ENCODE assay signal across 8 cellular contexts in the genomic region with DNA sequence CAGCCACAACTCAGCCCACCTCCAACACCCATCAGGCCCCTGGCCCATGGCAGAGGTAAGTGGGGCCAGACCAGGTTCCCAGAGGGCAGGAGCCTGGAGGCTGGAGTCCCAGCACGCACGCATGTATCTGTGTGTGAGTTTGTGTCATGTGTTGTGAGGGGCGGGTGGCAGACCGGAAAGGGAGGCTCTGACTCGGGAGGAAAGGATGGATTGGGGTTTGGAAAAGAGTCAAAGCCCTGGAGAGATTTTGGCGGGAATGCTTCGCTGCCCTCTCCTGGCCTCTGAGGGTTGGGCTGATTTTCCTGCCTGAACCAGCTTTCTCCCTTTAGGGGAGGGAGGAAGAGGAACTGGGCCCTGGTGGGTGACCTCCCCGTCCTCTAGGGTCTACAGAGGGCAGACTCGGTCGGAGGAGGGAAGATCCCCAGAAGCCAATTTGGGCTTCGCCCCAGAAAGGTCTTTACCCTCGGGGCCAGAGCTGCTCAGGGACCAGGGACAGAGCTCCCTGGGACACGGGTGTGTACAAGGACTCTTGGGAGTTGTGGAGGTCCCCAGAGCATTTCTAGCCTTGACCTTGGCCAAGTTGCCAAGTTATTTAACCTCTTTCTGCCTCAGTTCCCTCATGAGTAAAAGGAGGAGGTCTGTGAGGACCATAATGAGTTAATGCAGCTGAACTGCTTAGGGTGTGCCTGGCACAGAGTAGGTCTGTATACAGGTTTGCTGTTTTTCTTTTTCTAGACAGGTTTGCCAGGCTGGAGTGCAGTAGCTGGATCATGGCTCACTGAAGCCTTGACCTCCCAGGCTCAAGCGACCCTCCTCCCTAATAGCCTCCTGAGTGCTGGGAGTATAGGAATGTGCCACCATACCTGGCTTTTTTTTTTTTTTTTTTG. TPM values are rescaled to one million over a fixed set of nuclear protein-coding genes. Genes with fewer than 3 reads are reported as not detected.
DNase-seq lines count a peak whose midpoint lies in the region; ATAC-seq, FAIRE-seq and TF ChIP-seq lines count a peak whose summit lies in the region.

No MANE protein-coding gene starts in this region.

- WGBS in esophagus squamous epithelium, 2 donors, result 7 to 40% methylated on average over 9 to 12 of the region's 14 CpGs
- WGBS in psoas muscle, 3 donors, result 18 to 30% (median 20%) methylated on average over 14 of the region's 14 CpGs

- H3K27me3 Mint-ChIP-seq in CD4-positive, alpha-beta T cell, result peaks cover 8% of the 10 kb centered on the region

- H3K9me3 Mint-ChIP-seq in CD4-positive, alpha-beta T cell, result no peaks in the 10 kb centered on the region

- H3K4me3 ChIP-seq in PC-9 (no peak overlapping the region), esophagus squamous epithelium (no peak overlapping the region), psoas muscle (peak overlapping the region; percentile 1)

- H3K27me3 ChIP-seq in PC-9 (ENCODE audit: insufficient read depth, low read depth) (no peaks in the 10 kb centered on the region), esophagus squamous epithelium (no peaks in the 10 kb centered on the region), psoas muscle (ENCODE audit: insufficient read depth in 3 of 3, low read length in 2 of 3) (peaks cover 0 to 17% (median 0%) of the 10 kb centered on the region in 3 donors)
- H3K27me3 ChIP-seq in CD4-positive, alpha-beta T cell (ENCODE audit: control insufficient read depth, insufficient read depth, low read length), result no peaks in the 10 kb centered on the region

- H2AFZ ChIP-seq in PC-9, result peak overlapping the region; percentile 61; the same call in 1 of the 2 replicates

- TF ChIP-seq CTCF in PC-9 (conservative IDR thresholded peaks at IDR 0.05) (no peak; the same call in 1 of the 2 replicates), esophagus squamous epithelium (IDR thresholded peaks at IDR 0.05) (peak in 3 of 6 experiments; percentile 20 to 34 (median 34)), psoas muscle (IDR thresholded peaks at IDR 0.05) (peak; percentile 9)
- TF ChIP-seq CTCF in CD4-positive, alpha-beta T cell (IDR thresholded peaks at IDR 0.05), result no peak

- DNase-seq in ACHN, result peak; percentile 87
- DNase-seq in H54 (ENCODE audit: insufficient read length, low spot score), result no peak
- peak; percentile 63 to 70 for DNase-seq in PC-9
- DNase-seq in esophagus squamous epithelium (lab: John Stamatoyannopoulos, UW), result no peak
- peak; percentile 67 to 69 for DNase-seq in psoas muscle
- no peak for DNase-seq in CD4-positive, alpha-beta T cell
- DNase-seq in inferior parietal cortex (ENCODE audit: extremely low spot score), result no peak
- no peak for DNase-seq in GM19238 (ENCODE audit: insufficient read length, low spot score)

- no peak overlapping the region for H3K4me3 Mint-ChIP-seq in CD4-positive, alpha-beta T cell

- in situ Hi-C loops in ACHN (cut with HindIII; ENCODE audit: low pct_ligation_motif_present, low pct_unique_long_range_greater_than_20kb, low sequenced_read_pairs), result no loop called here

- peak overlapping the region; percentile 63 for H3K4me2 ChIP-seq in PC-9

- H3K4me1 ChIP-seq in PC-9 (replicated peaks; ENCODE audit: insufficient read depth), result peaks cover 77% of the 10 kb centered on the region
- H3K4me1 ChIP-seq in esophagus squamous epithelium, result peaks cover 37 to 60% (median 44%) of the 10 kb centered on the region in 3 donors
- peaks cover 39% of the 10 kb centered on the region for H3K4me1 ChIP-seq in psoas muscle

- H3K9me2 ChIP-seq in PC-9 (ENCODE audit: insufficient read depth), result no peaks in the 10 kb centered on the region

- no peaks in the 10 kb centered on the region for H4K20me1 ChIP-seq in PC-9 (ENCODE audit: insufficient read depth)

- H3K79me2 ChIP-seq in PC-9 (ENCODE audit: low read depth), result peaks cover 11% of the 10 kb centered on the region

- H3K36me3 ChIP-seq in PC-9 (ENCODE audit: low read depth), result no peaks in the 10 kb centered on the region
- peaks cover 0 to under 1% (median 0%) of the 10 kb centered on the region in 3 donors for H3K36me3 ChIP-seq in esophagus squamous epithelium
- H3K36me3 ChIP-seq in psoas muscle (ENCODE audit: insufficient read depth in 1 of 2, low read depth in 1 of 2), result peaks cover 0 to 3% of the 10 kb centered on the region in 2 donors

- H3K36me3 Mint-ChIP-seq in CD4-positive, alpha-beta T cell (ENCODE audit: low read depth), result peaks cover 8% of the 10 kb centered on the region

- FAIRE-seq in H54 (lab: Jason Lieb, UNC), result no peak

- peaks cover 26% of the 10 kb centered on the region for H3K4me1 Mint-ChIP-seq in CD4-positive, alpha-beta T cell (ENCODE audit: low read depth)

- H3K27ac ChIP-seq in PC-9, result peak overlapping the region; percentile 67
- H3K27ac ChIP-seq in esophagus squamous epithelium, result peak overlapping the region; percentile 54 to 81 (median 60)
- no peak overlapping the region for H3K27ac ChIP-seq in psoas muscle
- H3K27ac ChIP-seq in CD4-positive, alpha-beta T cell (ENCODE audit: low read depth, low read length), result no peak overlapping the region

- no TSS peak for BruUV-seq in PC-9 (replicated peaks; lab: Mats Ljungman, UMichigan)

- POLR2A ChIA-PET in PC-9 (lab: Charles Lee; ENCODE audit: unreplicated experiment), result interaction anchor here (0.5 to 1.1 kb wide), 6 partner anchors 9 to 305 kb away, joined by 3 to 6 read pairs (median 4); no protein-coding TSS in a partner anchor
- POLR2A ChIA-PET in CD4-positive, alpha-beta T cell (lab: Charles Lee), result interaction anchor here (1.0 to 4.8 kb wide), 2 partner anchors 11 to 22 kb away, joined by 3 to 28 read pairs; a partner anchor contains a TSS

- H3K9me3 ChIP-seq in PC-9 (ENCODE audit: insufficient read depth, low read depth), result no peaks in the 10 kb centered on the region
- H3K9me3 ChIP-seq in esophagus squamous epithelium, result no peaks in the 10 kb centered on the region
- H3K9me3 ChIP-seq in psoas muscle, result no peaks in the 10 kb centered on the region
- H3K9me3 ChIP-seq in CD4-positive, alpha-beta T cell (ENCODE audit: control insufficient read depth, low read length), result no peaks in the 10 kb centered on the region

- intact Hi-C loops in PC-9 (cut with micrococcal nuclease; ENCODE audit: unreplicated experiment), result no loop called here
- intact Hi-C loops in esophagus squamous epithelium (cut with DNase I), result no loop called here
- intact Hi-C loops in psoas muscle (cut with DNase I), result no loop called here
- intact Hi-C loops in CD4-positive, alpha-beta T cell (cut with DNase I, micrococcal nuclease), result no loop called here

- no peak for ATAC-seq in psoas muscle
- no peak for ATAC-seq in CD4-positive, alpha-beta T cell (ENCODE audit: poor library complexity)

- peaks cover 66% of the 10 kb centered on the region for H3F3A ChIP-seq in PC-9 (ENCODE audit: insufficient read depth, low read depth)

- H3K27ac Mint-ChIP-seq in CD4-positive, alpha-beta T cell, result no peak overlapping the region

- CTCF ChIA-PET in PC-9 (lab: Charles Lee), result interaction anchor here (0.7 to 1.2 kb wide), 3 partner anchors 9 to 24 kb away, joined by 3 to 13 read pairs (median 4); a partner anchor contains a TSS
- CTCF ChIA-PET in CD4-positive, alpha-beta T cell (lab: Charles Lee), result interaction anchor here (0.8 to 1.8 kb wide), 2 partner anchors 21 to 24 kb away, joined by 3 read pairs; a partner anchor contains a TSS

- peak; percentile 24; the same call in 1 of the 2 replicates for TF ChIP-seq POLR2A in H54 (IDR thresholded peaks at IDR 0.05; ENCODE audit: low read depth, low read length)
- TF ChIP-seq POLR2A in esophagus squamous epithelium (IDR thresholded peaks at IDR 0.05), result peak in 1 of 4 donors; percentile 21

RNA-seq across cellular contexts. Expression of a gene that starts 6.9 kb away (rescaled TPM):
- 36.5 and 43.9 TPM in 2 replicates for total RNA-seq in PC-9 (2021)
- total RNA-seq in esophagus squamous epithelium, result 10 to 100 TPM in 2 of 4 donors, 1 to 10 TPM in 2; 5.8 to 15.6 (median 10.6) TPM
- 10 to 100 TPM; 52.8 to 71.9 (median 59.9) TPM for total RNA-seq in psoas muscle
- 10 to 100 TPM; 60.3 to 98.7 (median 75.0) TPM for polyA plus RNA-seq in psoas muscle
- total RNA-seq in CD4-positive, alpha-beta T cell, result 10 to 100 TPM; 13.7 to 13.8 TPM

RNA-seq across cellular contexts. Expression of a gene that starts 7.3 kb away (rescaled TPM):
- total RNA-seq in PC-9 (2021) (196 and 220 TPM in 2 replicates), esophagus squamous epithelium (100 to 1,000 TPM in 1 of 4 donors, 10 to 100 TPM in 3; 69.6 to 138 (median 76.8) TPM), psoas muscle (100 to 1,000 TPM in 1 of 4 donors, 10 to 100 TPM in 3; 74.5 to 138 (median 91.3) TPM)
- polyA plus RNA-seq in psoas muscle, result 100 to 1,000 TPM; 121 to 217 (median 134) TPM
- 10 to 100 TPM; 58.6 to 59.1 TPM for total RNA-seq in CD4-positive, alpha-beta T cell

RNA-seq across cellular contexts. Expression of a gene that starts 11.7 kb away (rescaled TPM):
- 58.8 and 69.9 TPM in 2 replicates for total RNA-seq in PC-9 (2021)
- 10 to 100 TPM; 11.9 to 72.7 (median 35.6) TPM for total RNA-seq in esophagus squamous epithelium
- total RNA-seq in psoas muscle, result 10 to 100 TPM in 3 of 4 donors, under 1 TPM in 1; 0.75 to 12.6 (median 11.5) TPM
- polyA plus RNA-seq in psoas muscle, result 100 to 1,000 TPM in 1 of 3 donors, 1 to 10 TPM in 2; 5.7 to 257 (median 7.8) TPM
- 1 to 10 TPM; 1.8 to 2.2 TPM for total RNA-seq in CD4-positive, alpha-beta T cell

RNA-seq across cellular contexts. Expression of a gene that starts 21.5 kb away (rescaled TPM):
- total RNA-seq in PC-9 (2021) (45.0 and 95.0 TPM in 2 replicates), esophagus squamous epithelium (10 to 100 TPM; 16.0 to 34.3 (median 28.0) TPM), psoas muscle (10 to 100 TPM; 16.7 to 39.6 (median 27.8) TPM)
- polyA plus RNA-seq in psoas muscle, result 10 to 100 TPM; 24.7 to 35.9 (median 26.5) TPM
- total RNA-seq in CD4-positive, alpha-beta T cell, result 10 to 100 TPM; 23.1 to 25.8 TPM

RNA-seq across cellular contexts. Expression of a gene that starts 23.7 kb away (rescaled TPM):
- total RNA-seq in PC-9 (2021), result 105 and 141 TPM in 2 replicates
- 10 to 100 TPM; 35.7 to 60.1 (median 38.4) TPM for total RNA-seq in esophagus squamous epithelium
- 10 to 100 TPM; 27.7 to 42.5 (median 37.0) TPM for total RNA-seq in psoas muscle
- 10 to 100 TPM; 32.2 to 73.9 (median 44.1) TPM for polyA plus RNA-seq in psoas muscle
- 10 to 100 TPM; 19.1 to 19.9 TPM for total RNA-seq in CD4-positive, alpha-beta T cell

Comparison
In these comparisons a context has a peak if more than half of its experiments do, and no peak if none do; other contexts are left out.
1. DNase-seq: peak in ACHN (single experiment), PC-9 (2 of 2) and psoas muscle (2 of 2); none in H54 (single experiment), esophagus squamous epithelium (single experiment), CD4-positive, alpha-beta T cell (0 of 10), inferior parietal cortex (single experiment) and GM19238 (single experiment).
2. H3K27ac ChIP-seq: peak in PC-9 (single experiment) and esophagus squamous epithelium (4 of 4); none in psoas muscle (single experiment) and CD4-positive, alpha-beta T cell (single experiment).